1 cellular context compared by ENCODE assay signal in genomic region chr1:7482772-7483495, GRCh38.
TF ChIP-seq lines count a peak whose summit lies in the region.

No MANE protein-coding gene starts in this region.

TF ChIP-seq in GM23338, 12 proteins besides CTCF, POLR2A, EP300 and RAD21 (continued from another document):
- no peak for TF ChIP-seq ZNF462 (CRISPR knock-in tag; IDR thresholded peaks at IDR 0.05)
- TF ChIP-seq ETS1 (IDR thresholded peaks at IDR 0.05), result no peak
- no peak for TF ChIP-seq STAT1 (IDR thresholded peaks at IDR 0.05; ENCODE audit: unreplicated experiment)
- TF ChIP-seq POLR2AphosphoS5 (IDR thresholded peaks at IDR 0.05; ENCODE audit: low read depth), result no peak
- TF ChIP-seq NANOG (IDR thresholded peaks at IDR 0.05; ENCODE audit: borderline replicate concordance), result no peak
- no peak for TF ChIP-seq ZNF114 (CRISPR knock-in tag; IDR thresholded peaks at IDR 0.05)
- no peak for TF ChIP-seq JUNB (IDR thresholded peaks at IDR 0.05; ENCODE audit: unreplicated experiment)
